ENCODE assay signal across 8 cellular contexts in the genomic region with DNA sequence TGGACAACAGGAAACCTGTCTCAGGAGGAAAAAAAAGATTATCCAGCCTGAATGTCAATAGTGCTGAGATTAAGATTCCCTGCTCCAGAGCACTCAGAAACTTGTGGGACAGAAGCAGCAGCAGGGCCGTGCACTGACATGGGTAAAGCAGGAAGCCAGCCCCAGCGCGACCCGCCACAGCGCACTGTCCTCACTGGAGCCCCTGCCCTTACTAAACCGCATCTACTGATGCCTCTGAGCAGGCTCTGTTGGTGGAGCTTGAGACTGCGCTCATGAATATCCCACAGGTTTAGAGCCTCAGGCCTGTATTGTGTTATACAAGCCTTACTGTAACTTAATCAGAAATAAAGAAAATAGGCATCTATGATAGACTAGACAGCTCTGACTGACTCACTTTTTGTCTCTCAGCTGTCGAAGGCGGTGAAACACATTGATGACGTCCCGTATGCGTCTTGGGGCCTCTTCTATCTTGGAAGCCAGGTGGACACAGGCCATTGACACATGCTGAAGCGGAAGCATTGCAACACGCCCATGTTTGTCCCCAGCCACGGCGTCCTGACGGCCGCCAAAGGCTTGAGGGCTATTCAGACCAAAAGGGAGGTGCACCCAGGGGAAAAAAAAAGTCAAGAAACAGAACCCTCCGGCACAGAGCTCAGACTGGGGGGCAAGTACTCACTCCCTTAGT. TPM values are rescaled to one million over a fixed set of nuclear protein-coding genes. Genes with fewer than 3 reads are reported as not detected.
DNase-seq lines count a peak whose midpoint lies in the region; ATAC-seq lines count a peak whose summit lies in the region.

No MANE protein-coding gene starts in this region.

- no peaks in the 10 kb centered on the region for H3K9me3 Mint-ChIP-seq in dendritic cell treated with granulocyte-macrophage colony-stimulating factor and Interleukin-4, amounts not matched to agents 40 ng/mL and 50 ng/mL, for 4 days
- H3K9me3 Mint-ChIP-seq in naive thymus-derived CD8-positive, alpha-beta T cell: no peaks in the 10 kb centered on the region

- peak overlapping the region; percentile 90 for H3K27ac Mint-ChIP-seq in dendritic cell treated with granulocyte-macrophage colony-stimulating factor and Interleukin-4, amounts not matched to agents 40 ng/mL and 50 ng/mL, for 4 days
- H3K27ac Mint-ChIP-seq in naive thymus-derived CD8-positive, alpha-beta T cell: peak overlapping the region; percentile 84 to 92 (median 90)

- peaks cover 92% of the 10 kb centered on the region for H3K36me3 Mint-ChIP-seq in dendritic cell treated with granulocyte-macrophage colony-stimulating factor and Interleukin-4, amounts not matched to agents 40 ng/mL and 50 ng/mL, for 4 days (ENCODE audit: low read depth)
- H3K36me3 Mint-ChIP-seq in naive thymus-derived CD8-positive, alpha-beta T cell: peaks cover 0 to 67% (median 11%) of the 10 kb centered on the region in 3 donors

- no peak for ATAC-seq in naive thymus-derived CD8-positive, alpha-beta T cell
- ATAC-seq in HG03135 (IDR thresholded peaks at IDR 0.05; ENCODE audit: unreplicated experiment): no peak

- peak overlapping the region; percentile 91 for H3K4me3 Mint-ChIP-seq in dendritic cell treated with granulocyte-macrophage colony-stimulating factor and Interleukin-4, amounts not matched to agents 40 ng/mL and 50 ng/mL, for 4 days
- peak overlapping the region; percentile 83 to 95 (median 89) for H3K4me3 Mint-ChIP-seq in naive thymus-derived CD8-positive, alpha-beta T cell

- intact Hi-C loops in dendritic cell treated with granulocyte-macrophage colony-stimulating factor and Interleukin-4, amounts not matched to agents 40 ng/mL and 50 ng/mL, for 4 days (cut with micrococcal nuclease): no loop called here

- H3K27me3 Mint-ChIP-seq in dendritic cell treated with granulocyte-macrophage colony-stimulating factor and Interleukin-4, amounts not matched to agents 40 ng/mL and 50 ng/mL, for 4 days: no peaks in the 10 kb centered on the region
- no peaks in the 10 kb centered on the region for H3K27me3 Mint-ChIP-seq in naive thymus-derived CD8-positive, alpha-beta T cell

- POLR2A ChIA-PET in naive thymus-derived CD8-positive, alpha-beta T cell (lab: Charles Lee): interaction anchor here (1.3 to 5.9 kb wide), 8 partner anchors 10 to 217 kb away, joined by 3 to 69 read pairs (median 11); a partner anchor contains a TSS

- H3K4me1 Mint-ChIP-seq in dendritic cell treated with granulocyte-macrophage colony-stimulating factor and Interleukin-4, amounts not matched to agents 40 ng/mL and 50 ng/mL, for 4 days (ENCODE audit: low read depth): peaks cover 40% of the 10 kb centered on the region
- peaks cover 15 to 65% (median 44%) of the 10 kb centered on the region in 4 donors for H3K4me1 Mint-ChIP-seq in naive thymus-derived CD8-positive, alpha-beta T cell

- DNase-seq in COLO668 (lab: John Stamatoyannopoulos, UW; ENCODE audit: unreplicated experiment) (peak; percentile 53), NCI-H460 (ENCODE audit: extremely low read depth, low read depth) (peak; percentile 20), amygdala (lab: John Stamatoyannopoulos, UW) (no peak), NCI-H2081 treated with DMSO at 0.1 percent for 48 hours (lab: John Stamatoyannopoulos, UW) (no peak)
- DNase-seq in naive thymus-derived CD8-positive, alpha-beta T cell: peak in 1 of 10 donors; percentile 45
- no peak for DNase-seq in stimulated activated CD4-positive, alpha-beta T cell treated with anti-CD3 and anti-CD28 coated beads, Interleukin-4, amount 100 ng/mL, for 24 hours

RNA-seq across cellular contexts. Expression of a gene that starts 1.2 kb away (rescaled TPM):
- total RNA-seq in NCI-H460 (2014; rRNA removed; shearing (Covaris generic)): 70.1 and 110 TPM in 2 replicates
- 432 and 478 TPM in 2 replicates for polyA plus RNA-seq in NCI-H460 (2014; cell fraction: nucleus; rRNA removed)
- total RNA-seq in naive thymus-derived CD8-positive, alpha-beta T cell: 100 to 1,000 TPM; 399 to 406 TPM
- polyA plus RNA-seq in naive thymus-derived CD8-positive, alpha-beta T cell: 10 to 100 TPM; 13.4 to 28.1 (median 13.7) TPM

RNA-seq across cellular contexts. Expression of a gene that starts 9.1 kb away (rescaled TPM):
- total RNA-seq in NCI-H460 (2014; rRNA removed; shearing (Covaris generic)): 132 and 136 TPM in 2 replicates
- 142 and 162 TPM in 2 replicates for polyA plus RNA-seq in NCI-H460 (2014; cell fraction: nucleus; rRNA removed)
- total RNA-seq in naive thymus-derived CD8-positive, alpha-beta T cell: 100 to 1,000 TPM; 162 to 165 TPM
- polyA plus RNA-seq in naive thymus-derived CD8-positive, alpha-beta T cell: 100 to 1,000 TPM; 203 to 233 (median 224) TPM

RNA-seq across cellular contexts. Expression of a gene that starts 23.0 kb away (rescaled TPM):
- total RNA-seq in NCI-H460 (2014; rRNA removed; shearing (Covaris generic)): 103 and 128 TPM in 2 replicates
- 240 and 275 TPM in 2 replicates for polyA plus RNA-seq in NCI-H460 (2014; cell fraction: nucleus; rRNA removed)
- total RNA-seq in naive thymus-derived CD8-positive, alpha-beta T cell: 10 to 100 TPM; 68.0 to 70.3 TPM
- 100 to 1,000 TPM; 146 to 169 (median 168) TPM for polyA plus RNA-seq in naive thymus-derived CD8-positive, alpha-beta T cell

RNA-seq across cellular contexts. Expression of a gene that starts 23.1 kb away (rescaled TPM):
- total RNA-seq in NCI-H460 (2014; rRNA removed; shearing (Covaris generic)): 0.15 TPM in 1 of 2 replicates, not detected in the other
- polyA plus RNA-seq in NCI-H460 (2014; cell fraction: nucleus; rRNA removed): 0.13 and 0.32 TPM in 2 replicates
- not detected for total RNA-seq in naive thymus-derived CD8-positive, alpha-beta T cell
- polyA plus RNA-seq in naive thymus-derived CD8-positive, alpha-beta T cell: not detected

RNA-seq across cellular contexts. Expression of a gene that starts 37.5 kb away (rescaled TPM):
- total RNA-seq in NCI-H460 (2014; rRNA removed; shearing (Covaris generic)): 5.0 and 8.0 TPM in 2 replicates
- polyA plus RNA-seq in NCI-H460 (2014; cell fraction: nucleus; rRNA removed): 9.0 and 14.7 TPM in 2 replicates
- not detected for total RNA-seq in naive thymus-derived CD8-positive, alpha-beta T cell
- polyA plus RNA-seq in naive thymus-derived CD8-positive, alpha-beta T cell: not detected

Comparison
In these comparisons a context has a peak if more than half of its experiments do, and no peak if none do; other contexts are left out.
1. DNase-seq: peak in COLO668 (single experiment) and NCI-H460 (single experiment); none in amygdala (0 of 56), stimulated activated CD4-positive, alpha-beta T cell treated with anti-CD3 and anti-CD28 coated beads, Interleukin-4, amount 100 ng/mL, for 24 hours (single experiment) and NCI-H2081 treated with DMSO at 0.1 percent for 48 hours (single experiment).